Comparison of ENCODE assay signal across 14 cellular contexts in genomic region chr7:76352193-76352592, GRCh38. TPM values are rescaled to one million over a fixed set of nuclear protein-coding genes. Genes with fewer than 3 reads are reported as not detected.
A peak's percentile ranks its signal among the peaks of the same experiment; 100 is the strongest.
DNase-seq lines count a peak whose midpoint lies in the region; ATAC-seq and TF ChIP-seq lines count a peak whose summit lies in the region.
"Had no signal": no experiment of that assay in that cellular context is flagged by ENCODE, and none has a peak within 500 bp of the region (broad histone marks: within the 10 kb centered on the region; RNA-seq: fewer than 3 reads in every experiment).

No MANE protein-coding gene starts in this region.

- no peak for ATAC-seq in activated CD8-positive, alpha-beta T cell treated with anti-CD3 and anti-CD28 coated beads, Interleukin-2, amount 10 ng/mL, durations not matched to agents 7 days and 5 days
- no peak for ATAC-seq in activated CD8-positive, alpha-beta T cell treated with anti-CD3 and anti-CD28 coated beads for 36 hours
- peak; percentile 87 to 96 for ATAC-seq in gastrocnemius medialis
- no peak for ATAC-seq in GM21367 (IDR thresholded peaks at IDR 0.05; ENCODE audit: unreplicated experiment)

- peaks cover 54% of the 10 kb centered on the region for H3K4me1 Mint-ChIP-seq in activated CD8-positive, alpha-beta T cell treated with anti-CD3 and anti-CD28 coated beads, Interleukin-2, amount 10 ng/mL, durations not matched to agents 7 days and 5 days (ENCODE audit: low read depth)
- peaks cover 70% of the 10 kb centered on the region for H3K4me1 Mint-ChIP-seq in activated CD8-positive, alpha-beta T cell treated with anti-CD3 and anti-CD28 coated beads for 36 hours (ENCODE audit: low read depth)

- H3K4me3 ChIP-seq in fibroblast of mammary gland (ENCODE audit: control insufficient read depth, low read depth, low read length) (no peak overlapping the region), gastrocnemius medialis (peak overlapping the region in 2 of 4 donors; percentile 10), WERI-Rb-1 (ENCODE audit: low read depth, low read length) (no peak overlapping the region)
- H3K4me3 ChIP-seq: ascending aorta, thoracic aorta had no signal

- in situ Hi-C loops in gastrocnemius medialis (cut with MboI; ENCODE audit: low sequenced_read_pairs in 4 of 4): no loop called here

- H3K27ac ChIP-seq in gastrocnemius medialis (peak overlapping the region; percentile 79 to 100 (median 97)), WERI-Rb-1 (no peak overlapping the region)
- H3K27ac ChIP-seq: ascending aorta, thoracic aorta had no signal

- DNase-seq in activated CD8-positive, alpha-beta T cell treated with anti-CD3 and anti-CD28 coated beads, Interleukin-2, amount 10 ng/mL, durations not matched to agents 7 days and 5 days: no peak
- DNase-seq in activated CD8-positive, alpha-beta T cell treated with anti-CD3 and anti-CD28 coated beads for 36 hours: no peak
- DNase-seq in LHCN-M2 (ENCODE audit: low read depth) (peak; percentile 93), fibroblast of mammary gland (ENCODE audit: low read depth) (peak; percentile 61), gastrocnemius medialis (peak; percentile 57 to 79), NCI-H1436 treated with DMSO at 0.1 percent for 48 hours (lab: John Stamatoyannopoulos, UW) (no peak), WERI-Rb-1 (no peak)
- DNase-seq: activated CD8-positive, alpha-beta memory T cell treated with anti-CD3 and anti-CD28 coated beads for 24 hours; effector CD4-positive, alpha-beta T cell; H7; NCI-H2029 had no signal

- intact Hi-C loops in activated CD8-positive, alpha-beta T cell treated with anti-CD3 and anti-CD28 coated beads for 36 hours (cut with micrococcal nuclease): no loop called here
- intact Hi-C loops in gastrocnemius medialis (cut with DNase I; ENCODE audit: low total_unique reads): loop anchor here (1.0 kb wide), 1 partner anchor 19 kb away; no protein-coding TSS in a partner anchor

- H3K27ac Mint-ChIP-seq in activated CD8-positive, alpha-beta T cell treated with anti-CD3 and anti-CD28 coated beads, Interleukin-2, amount 10 ng/mL, durations not matched to agents 7 days and 5 days: peak overlapping the region; percentile 5
- H3K27ac Mint-ChIP-seq in activated CD8-positive, alpha-beta T cell treated with anti-CD3 and anti-CD28 coated beads for 36 hours: no peak overlapping the region

- H3K4me3 Mint-ChIP-seq in activated CD8-positive, alpha-beta T cell treated with anti-CD3 and anti-CD28 coated beads, Interleukin-2, amount 10 ng/mL, durations not matched to agents 7 days and 5 days: no peak overlapping the region
- H3K4me3 Mint-ChIP-seq in activated CD8-positive, alpha-beta T cell treated with anti-CD3 and anti-CD28 coated beads for 36 hours: no peak overlapping the region

- peaks cover 91 to 98% of the 10 kb centered on the region in 2 donors for H3K4me1 ChIP-seq in gastrocnemius medialis

- peaks cover 5% of the 10 kb centered on the region for H3K9me3 Mint-ChIP-seq in activated CD8-positive, alpha-beta T cell treated with anti-CD3 and anti-CD28 coated beads, Interleukin-2, amount 10 ng/mL, durations not matched to agents 7 days and 5 days (ENCODE audit: insufficient read depth)
- H3K9me3 Mint-ChIP-seq in activated CD8-positive, alpha-beta T cell treated with anti-CD3 and anti-CD28 coated beads for 36 hours: no peaks in the 10 kb centered on the region

- peaks cover 0 to 14% of the 10 kb centered on the region in 2 donors for H3K36me3 ChIP-seq in gastrocnemius medialis
- H3K36me3 ChIP-seq in WERI-Rb-1: peaks cover 89% of the 10 kb centered on the region

- POLR2A ChIA-PET in activated CD8-positive, alpha-beta T cell treated with anti-CD3 and anti-CD28 coated beads, Interleukin-2, amount 10 ng/mL, durations not matched to agents 7 days and 5 days (lab: Charles Lee): interaction anchor here (4.2 kb wide), 1 partner anchor 33 kb away, joined by 18 read pairs; no protein-coding TSS in a partner anchor
- POLR2A ChIA-PET in activated CD8-positive, alpha-beta T cell treated with anti-CD3 and anti-CD28 coated beads for 36 hours (lab: Charles Lee): interaction anchor here (0.9 to 1.5 kb wide), 3 partner anchors 13 to 34 kb away, joined by 3 to 5 read pairs (median 4); no protein-coding TSS in a partner anchor

- H3K36me3 Mint-ChIP-seq in activated CD8-positive, alpha-beta T cell treated with anti-CD3 and anti-CD28 coated beads, Interleukin-2, amount 10 ng/mL, durations not matched to agents 7 days and 5 days (ENCODE audit: low read depth): peaks cover 64% of the 10 kb centered on the region
- peaks cover 73% of the 10 kb centered on the region for H3K36me3 Mint-ChIP-seq in activated CD8-positive, alpha-beta T cell treated with anti-CD3 and anti-CD28 coated beads for 36 hours (ENCODE audit: low read depth)

- H3K27me3 Mint-ChIP-seq in activated CD8-positive, alpha-beta T cell treated with anti-CD3 and anti-CD28 coated beads, Interleukin-2, amount 10 ng/mL, durations not matched to agents 7 days and 5 days (ENCODE audit: low read depth): no peaks in the 10 kb centered on the region
- no peaks in the 10 kb centered on the region for H3K27me3 Mint-ChIP-seq in activated CD8-positive, alpha-beta T cell treated with anti-CD3 and anti-CD28 coated beads for 36 hours

- H3K27me3 ChIP-seq in gastrocnemius medialis (no peaks in the 10 kb centered on the region), WERI-Rb-1 (ENCODE audit: insufficient read depth, low read depth, severe bottlenecking) (no peaks in the 10 kb centered on the region)
- H3K27me3 ChIP-seq: ascending aorta had no signal

- no peak for TF ChIP-seq POLR2A in gastrocnemius medialis (IDR thresholded peaks at IDR 0.05)

- CTCF ChIA-PET in activated CD8-positive, alpha-beta T cell treated with anti-CD3 and anti-CD28 coated beads, Interleukin-2, amount 10 ng/mL, durations not matched to agents 7 days and 5 days (lab: Charles Lee): interaction anchor here (1.1 kb wide), 1 partner anchor 34 kb away, joined by 3 read pairs; no protein-coding TSS in a partner anchor
- CTCF ChIA-PET in activated CD8-positive, alpha-beta T cell treated with anti-CD3 and anti-CD28 coated beads for 36 hours (lab: Charles Lee): interaction anchor here (0.9 to 1.4 kb wide), 4 partner anchors 12 to 39 kb away, joined by 3 to 4 read pairs (median 4); no protein-coding TSS in a partner anchor

- H3K9me3 ChIP-seq in gastrocnemius medialis: no peaks in the 10 kb centered on the region
- H3K9me3 ChIP-seq in WERI-Rb-1 (ENCODE audit: severe bottlenecking): no peaks in the 10 kb centered on the region
- H3K9me3 ChIP-seq: ascending aorta, thoracic aorta had no signal

- TF ChIP-seq CTCF in activated CD8-positive, alpha-beta T cell treated with anti-CD3 and anti-CD28 coated beads for 36 hours (IDR thresholded peaks at IDR 0.05): no peak
- TF ChIP-seq CTCF in fibroblast of mammary gland (conservative IDR thresholded peaks at IDR 0.05; ENCODE audit: control insufficient read depth, insufficient read depth, low read depth, low read length): no peak
- no peak for TF ChIP-seq CTCF in gastrocnemius medialis (IDR thresholded peaks at IDR 0.05 in 4 of 5, conservative IDR thresholded peaks at IDR 0.05 in 1 of 5)
- no peak for TF ChIP-seq CTCF in WERI-Rb-1 (IDR thresholded peaks at IDR 0.05; ENCODE audit: low read depth, low read length)

RNA-seq across cellular contexts. Expression of gene YWHAG, which starts 6.6 kb away (rescaled TPM):
- 10 to 100 TPM; 77.9 to 79.3 TPM for total RNA-seq in activated CD8-positive, alpha-beta T cell treated with anti-CD3 and anti-CD28 coated beads, Interleukin-2, amount 10 ng/mL, durations not matched to agents 7 days and 5 days
- 100 to 1,000 TPM; 138 to 143 TPM for total RNA-seq in activated CD8-positive, alpha-beta T cell treated with anti-CD3 and anti-CD28 coated beads for 36 hours
- 130 and 167 TPM in 2 replicates for total RNA-seq in LHCN-M2 (2014; rRNA removed)
- 152 TPM for polyA plus RNA-seq in LHCN-M2 (2012)
- 100 to 1,000 TPM; 119 to 262 (median 179) TPM for total RNA-seq in gastrocnemius medialis

RNA-seq across cellular contexts. Expression of gene HSPB1, which starts 49.7 kb away (rescaled TPM):
- total RNA-seq in activated CD8-positive, alpha-beta T cell treated with anti-CD3 and anti-CD28 coated beads, Interleukin-2, amount 10 ng/mL, durations not matched to agents 7 days and 5 days: 10 to 100 TPM; 37.2 to 40.4 TPM
- total RNA-seq in activated CD8-positive, alpha-beta T cell treated with anti-CD3 and anti-CD28 coated beads for 36 hours: 100 to 1,000 TPM; 104 to 109 TPM
- total RNA-seq in LHCN-M2 (2014; rRNA removed) (189 and 208 TPM in 2 replicates), gastrocnemius medialis (1,000 to 10,000 TPM; 1,878 to 2,898 (median 2,185) TPM)
- 1,772 TPM for polyA plus RNA-seq in LHCN-M2 (2012)

RNA-seq across cellular contexts. Expression of gene SSC4D, which starts 57.3 kb away (rescaled TPM):
- under 1 TPM in 1 of 2 experiments, not detected in 1; 0.47 TPM for total RNA-seq in activated CD8-positive, alpha-beta T cell treated with anti-CD3 and anti-CD28 coated beads, Interleukin-2, amount 10 ng/mL, durations not matched to agents 7 days and 5 days
- total RNA-seq in activated CD8-positive, alpha-beta T cell treated with anti-CD3 and anti-CD28 coated beads for 36 hours: under 1 TPM; 0.67 to 0.68 TPM
- total RNA-seq in LHCN-M2 (2014; rRNA removed): 0.29 and 0.71 TPM in 2 replicates
- 0.75 TPM for polyA plus RNA-seq in LHCN-M2 (2012)
- under 1 TPM in 3 of 4 donors, not detected in 1; 0.20 to 0.68 (median 0.25) TPM for total RNA-seq in gastrocnemius medialis
- total RNA-seq: ascending aorta had no signal

Comparison
In these comparisons a context has a peak if more than half of its experiments do, and no peak if none do; other contexts are left out.
1. ATAC-seq: peak in gastrocnemius medialis (2 of 2); none in activated CD8-positive, alpha-beta T cell treated with anti-CD3 and anti-CD28 coated beads, Interleukin-2, amount 10 ng/mL, durations not matched to agents 7 days and 5 days (single experiment), activated CD8-positive, alpha-beta T cell treated with anti-CD3 and anti-CD28 coated beads for 36 hours (single experiment) and GM21367 (single experiment).
2. DNase-seq: peak in LHCN-M2 (single experiment), fibroblast of mammary gland (single experiment) and gastrocnemius medialis (2 of 2); none in activated CD8-positive, alpha-beta T cell treated with anti-CD3 and anti-CD28 coated beads, Interleukin-2, amount 10 ng/mL, durations not matched to agents 7 days and 5 days (single experiment), activated CD8-positive, alpha-beta T cell treated with anti-CD3 and anti-CD28 coated beads for 36 hours (single experiment), NCI-H1436 treated with DMSO at 0.1 percent for 48 hours (single experiment) and WERI-Rb-1 (single experiment).